8 cellular contexts compared by ENCODE assay signal in the genomic region with DNA sequence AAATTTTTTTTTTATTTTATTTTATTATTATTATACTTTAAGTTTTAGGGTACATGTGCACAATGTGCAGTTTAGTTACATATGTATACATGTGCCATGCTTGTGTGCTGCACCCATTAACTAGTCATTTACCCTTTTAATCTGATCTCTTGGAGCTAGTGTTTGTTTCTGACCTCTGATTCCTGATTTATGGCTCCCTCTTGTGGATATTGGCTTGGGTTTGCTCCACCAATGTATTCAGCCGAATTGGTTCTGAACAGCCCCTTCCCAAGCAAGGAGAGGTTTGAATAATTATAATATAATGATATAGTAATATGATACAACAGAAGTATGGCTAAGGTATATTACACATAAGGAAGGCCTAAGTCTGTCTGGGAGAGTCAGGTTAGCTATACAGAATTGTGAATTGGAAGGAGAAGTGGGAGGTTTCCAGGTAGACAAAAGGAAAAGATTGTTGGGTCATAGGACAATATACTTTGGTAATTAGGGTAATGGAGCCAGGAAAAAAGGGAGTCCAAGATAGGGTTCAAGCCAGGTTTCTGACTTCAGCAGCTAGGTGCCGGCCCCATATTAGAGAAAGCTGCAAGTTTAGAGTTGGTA. TPM values are rescaled to one million over a fixed set of nuclear protein-coding genes. Genes with fewer than 3 reads are reported as not detected.
DNase-seq lines count a peak whose midpoint lies in the region; ATAC-seq, FAIRE-seq and TF ChIP-seq lines count a peak whose summit lies in the region.

No MANE protein-coding gene starts in this region.

- H3K27ac ChIP-seq in keratinocyte (ENCODE audit: control insufficient read depth, insufficient read depth, low read length), result no peak overlapping the region
- no peak overlapping the region for H3K27ac ChIP-seq in upper lobe of left lung

- H4K20me1 ChIP-seq in keratinocyte (ENCODE audit: control insufficient read depth, extremely low read depth, insufficient read depth, low read length), result no peaks in the 10 kb centered on the region

- H3K79me2 ChIP-seq in keratinocyte (ENCODE audit: control insufficient read depth, insufficient read depth, low read length), result no peaks in the 10 kb centered on the region

- H3K9me3 ChIP-seq in keratinocyte (ENCODE audit: control insufficient read depth, low read depth, low read length) (no peaks in the 10 kb centered on the region), upper lobe of left lung (no peaks in the 10 kb centered on the region)

- TF ChIP-seq EP300 in upper lobe of left lung (IDR thresholded peaks at IDR 0.05), result no peak

- no peak for TF ChIP-seq POLR2A in upper lobe of left lung (IDR thresholded peaks at IDR 0.05)

- no peaks in the 10 kb centered on the region for H3K4me1 ChIP-seq in keratinocyte (ENCODE audit: control insufficient read depth, extremely low read depth, insufficient read depth, low read length)
- peaks cover 0 to 21% (median 10%) of the 10 kb centered on the region in 4 donors for H3K4me1 ChIP-seq in upper lobe of left lung

- FAIRE-seq in keratinocyte (lab: Jason Lieb, UNC), result no peak

- no peak overlapping the region for H3K4me3 ChIP-seq in astrocyte of the cerebellum (ENCODE audit: low read depth, low read length)
- H3K4me3 ChIP-seq in keratinocyte (ENCODE audit: control insufficient read depth in 2 of 3, extremely low read depth in 1 of 3, insufficient read depth in 2 of 3, low read depth in 1 of 3, low read length in 3 of 3), result no peak overlapping the region
- H3K4me3 ChIP-seq in upper lobe of left lung, result no peak overlapping the region

- dilution Hi-C loops in keratinocyte (cut with MboI; ENCODE audit: extremely low pct_ligation_motif_present, low sequenced_read_pairs), result no loop called here

- 40 to 42% methylated on average over 2 of the region's 2 CpGs for WGBS in upper lobe of left lung, 2 donors

- DNase-seq in CD1c-positive myeloid dendritic cell (ENCODE audit: extremely low spot score), result peak; percentile 60
- peak; percentile 45 for DNase-seq in NCI-H510A treated with DMSO at 0.1 percent for 48 hours (lab: John Stamatoyannopoulos, UW)
- peak; percentile 29 for DNase-seq in astrocyte of the cerebellum (ENCODE audit: low read depth)
- no peak for DNase-seq in keratinocyte (ENCODE audit: low read depth, low spot score)
- no peak for DNase-seq in upper lobe of left lung
- no peak for DNase-seq in ecto neural progenitor cell (ENCODE audit: low spot score)

- no peak overlapping the region for H3K9ac ChIP-seq in keratinocyte (ENCODE audit: control insufficient read depth, extremely low read depth, insufficient read depth, low read length)

- ATAC-seq in GM18511 (IDR thresholded peaks at IDR 0.05; ENCODE audit: unreplicated experiment) (peak; percentile 76), HG03378 (IDR thresholded peaks at IDR 0.05; ENCODE audit: unreplicated experiment) (peak; percentile 70), upper lobe of left lung (ENCODE audit: low FRiP score in 2 of 2) (peak; percentile 30 to 75)

- H3K36me3 ChIP-seq in keratinocyte (ENCODE audit: control insufficient read depth in 2 of 2, extremely low read depth in 1 of 2, insufficient read depth in 2 of 2, low read length in 2 of 2), result no peaks in the 10 kb centered on the region
- no peaks in the 10 kb centered on the region for H3K36me3 ChIP-seq in upper lobe of left lung

- no peak overlapping the region for H2AFZ ChIP-seq in keratinocyte (ENCODE audit: control insufficient read depth, low read length)

- H3K27me3 ChIP-seq in keratinocyte (ENCODE audit: control insufficient read depth, extremely low read depth, insufficient read depth, low read length), result no peaks in the 10 kb centered on the region
- no peaks in the 10 kb centered on the region for H3K27me3 ChIP-seq in upper lobe of left lung

- H3K4me2 ChIP-seq in keratinocyte (ENCODE audit: control insufficient read depth, extremely low read depth, insufficient read depth, low read depth, low read length), result no peak overlapping the region

- H3K9me1 ChIP-seq in keratinocyte (ENCODE audit: control insufficient read depth, extremely low read depth, insufficient read depth, low read length), result no peaks in the 10 kb centered on the region

- in situ Hi-C loops in astrocyte of the cerebellum (cut with HindIII; ENCODE audit: low sequenced_read_pairs), result loop anchor here (25.0 kb wide), 1 partner anchor 519 kb away; the partner anchor contains the start of genes SWT1 and TRMT1L

- TF ChIP-seq CTCF in astrocyte of the cerebellum (IDR thresholded peaks at IDR 0.05; ENCODE audit: low read depth, low read length, missing control alignments) (peak; percentile 67), keratinocyte (optimal IDR thresholded peaks at IDR 0.05 in 1 of 3, IDR thresholded peaks at IDR 0.05 in 1 of 3, conservative IDR thresholded peaks at IDR 0.05 in 1 of 3; ENCODE audit: extremely low read depth in 1 of 3, insufficient read depth in 2 of 3, low read length in 3 of 3) (peak; percentile 44 to 63 (median 47)), upper lobe of left lung (IDR thresholded peaks at IDR 0.05) (peak in 5 of 6 experiments; percentile 31 to 54 (median 50))

RNA-seq across cellular contexts. Expression of gene HMCN1, which starts 53.1 kb away (rescaled TPM):
- 1.4 to 3.3 TPM (median 1.8 TPM) in 3 replicates for polyA plus RNA-seq in keratinocyte
- polyA plus RNA-seq in keratinocyte (2011; ENCODE audit: low read depth), result 1.7 TPM
- 0.52 and 0.94 TPM in 2 replicates for polyA plus RNA-seq in keratinocyte (2011; cell fraction: cytosol; rRNA removed)
- 6.0 and 6.5 TPM in 2 replicates for polyA plus RNA-seq in keratinocyte (2011; cell fraction: nucleus; rRNA removed)
- 0.51 and 0.83 TPM in 2 replicates for polyA plus RNA-seq in keratinocyte (2012; ENCODE audit: low replicate concordance)
- polyA minus RNA-seq in keratinocyte, result 5.4 to 12.3 TPM (median 7.0 TPM) in 3 replicates
- 0.38 TPM for polyA minus RNA-seq in keratinocyte (2011; cell fraction: cytosol; rRNA and poly(A)+ RNA removed)
- polyA minus RNA-seq in keratinocyte (2011; cell fraction: nucleus; rRNA and poly(A)+ RNA removed), result 5.9 and 10.5 TPM in 2 replicates
- 10 to 100 TPM; 15.7 to 43.3 (median 27.2) TPM for total RNA-seq in upper lobe of left lung

Comparison
In these comparisons a context has a peak if more than half of its experiments do, and no peak if none do; other contexts are left out.
1. DNase-seq: peak in CD1c-positive myeloid dendritic cell (single experiment), NCI-H510A treated with DMSO at 0.1 percent for 48 hours (single experiment) and astrocyte of the cerebellum (single experiment); none in keratinocyte (single experiment), upper lobe of left lung (0 of 2) and ecto neural progenitor cell (single experiment).
2. Peak in every context shown above with its lines, with median percentiles within 50 percentile points of each other: ATAC-seq and CTCF ChIP-seq.